ENCODE assay signal across 34 cellular contexts in genomic region chr15:53847745-53848144, GRCh38.
"Had no signal": no experiment of that assay in that cellular context is flagged by ENCODE, and none has a peak within 500 bp of the region (broad histone marks: within the 10 kb centered on the region; RNA-seq: fewer than 3 reads in every experiment).

No MANE protein-coding gene starts in this region.

- H3K9me3 ChIP-seq: MG63 had no signal

- H3K27me3 ChIP-seq: MG63 had no signal

- H3K36me3 ChIP-seq: MG63 had no signal

- H3K4me3 ChIP-seq: MG63 had no signal

- DNase-seq: Karpas-422, Kasumi-1, MG63, MM.1S, MV-4-11, NCI-H1048, NCI-H1092, NCI-H1092 treated with DMSO at 0.1 percent for 48 hours, NCI-H1105, NCI-H1105 treated with DMSO at 0.1 percent for 48 hours, NCI-H1417, NCI-H1417 treated with DMSO at 0.1 percent for 48 hours, NCI-H1436, NCI-H1436 treated with DMSO at 0.1 percent for 48 hours, NCI-H146, NCI-H1694, NCI-H1694 treated with DMSO at 0.1 percent for 48 hours, NCI-H187, NCI-H187 treated with DMSO at 0.1 percent for 48 hours, NCI-H1930, NCI-H2029, NCI-H2029 treated with DMSO at 0.1 percent for 48 hours, NCI-H2081, NCI-H2081 treated with DMSO at 0.1 percent for 48 hours, NCI-H2107, NCI-H2171, NCI-H2171 treated with DMSO at 0.1 percent for 48 hours, NCI-H2227 treated with DMSO at 0.1 percent for 48 hours, NCI-H226, NCI-H345, NCI-H446, NCI-H446 treated with DMSO at 0.1 percent for 48 hours, NCI-H510A, NCI-H510A treated with DMSO at 0.1 percent for 48 hours had no signal
